Comparison of ENCODE assay signal across 35 cellular contexts in genomic region chr4:189869236-189869635, GRCh38.
A peak's percentile ranks its signal among the peaks of the same experiment; 100 is the strongest.
DNase-seq lines count a peak whose midpoint lies in the region; ATAC-seq, FAIRE-seq and TF ChIP-seq lines count a peak whose summit lies in the region.
"Had no signal": no experiment of that assay in that cellular context is flagged by ENCODE, and none has a peak within 500 bp of the region (broad histone marks: within the 10 kb centered on the region; RNA-seq: fewer than 3 reads in every experiment).

No MANE protein-coding gene starts in this region.

- no peaks in the 10 kb centered on the region for H3K4me1 ChIP-seq in GM12878 (ENCODE audit: control insufficient read depth, insufficient read depth, low read length)
- H3K4me1 ChIP-seq: A549; BE2C; BLaER1; BLaER1 treated with 17β-estradiol and CSF1 and Interleukin-3, amounts not matched to agents 10 nM and 100 nM; Caco-2 had no signal

- H3K9me3 Mint-ChIP-seq in activated naive CD4-positive, alpha-beta T cell treated with anti-CD3 and anti-CD28 coated beads for 36 hours: no peaks in the 10 kb centered on the region
- H3K9me3 Mint-ChIP-seq: CD4-positive, alpha-beta memory T cell; CD4-positive, alpha-beta T cell; CD4-positive, CD25-positive, alpha-beta regulatory T cell; CD8-positive, alpha-beta memory T cell; CD8-positive, alpha-beta T cell had no signal

- no peaks in the 10 kb centered on the region for H4K20me1 ChIP-seq in GM12878 (ENCODE audit: control insufficient read depth, insufficient read depth)
- H4K20me1 ChIP-seq: BLaER1; BLaER1 treated with 17β-estradiol and CSF1 and Interleukin-3, amounts not matched to agents 10 nM and 100 nM had no signal

- no peaks in the 10 kb centered on the region for H3K27me3 Mint-ChIP-seq in activated naive CD4-positive, alpha-beta T cell treated with anti-CD3 and anti-CD28 coated beads for 36 hours (ENCODE audit: low read depth)
- H3K27me3 Mint-ChIP-seq: B cell; CD4-positive, alpha-beta memory T cell; CD4-positive, alpha-beta T cell; CD4-positive, CD25-positive, alpha-beta regulatory T cell; CD8-positive, alpha-beta memory T cell had no signal

- in situ Hi-C loops in GM12878 (cut with MboI): no loop called here

- no peaks in the 10 kb centered on the region for H3K4me1 Mint-ChIP-seq in activated naive CD4-positive, alpha-beta T cell treated with anti-CD3 and anti-CD28 coated beads for 36 hours (ENCODE audit: low read depth)
- H3K4me1 Mint-ChIP-seq: B cell; CD14-positive monocyte; CD4-positive, alpha-beta memory T cell; CD4-positive, CD25-positive, alpha-beta regulatory T cell; CD8-positive, alpha-beta memory T cell had no signal

- H3K4me2 ChIP-seq in GM12878 (ENCODE audit: control insufficient read depth, insufficient read depth): no peak overlapping the region
- H3K4me2 ChIP-seq: A549; BLaER1; BLaER1 treated with 17β-estradiol and CSF1 and Interleukin-3, amounts not matched to agents 10 nM and 100 nM had no signal

- H3K36me3 ChIP-seq in GM12878 (ENCODE audit: control insufficient read depth in 2 of 2, insufficient read depth in 2 of 2, low read length in 1 of 2) (no peaks in the 10 kb centered on the region), bronchial epithelial cell (ENCODE audit: control insufficient read depth, insufficient read depth, low read length) (no peaks in the 10 kb centered on the region)
- H3K36me3 ChIP-seq: BE2C; BLaER1; BLaER1 treated with 17β-estradiol and CSF1 and Interleukin-3, amounts not matched to agents 10 nM and 100 nM had no signal

- no peak overlapping the region for H3K27ac Mint-ChIP-seq in activated naive CD4-positive, alpha-beta T cell treated with anti-CD3 and anti-CD28 coated beads for 36 hours
- H3K27ac Mint-ChIP-seq: B cell; CD14-positive monocyte; CD4-positive, alpha-beta memory T cell; CD4-positive, alpha-beta T cell; CD4-positive, CD25-positive, alpha-beta regulatory T cell; CD8-positive, alpha-beta memory T cell; CD8-positive, alpha-beta T cell had no signal

- BruUV-seq in GM12878 (replicated peaks; lab: Mats Ljungman, UMichigan): no TSS peak

- H3K4me3 Mint-ChIP-seq in activated naive CD4-positive, alpha-beta T cell treated with anti-CD3 and anti-CD28 coated beads for 36 hours: no peak overlapping the region
- H3K4me3 Mint-ChIP-seq: B cell; CD14-positive monocyte; CD4-positive, alpha-beta memory T cell; CD4-positive, alpha-beta T cell; CD4-positive, CD25-positive, alpha-beta regulatory T cell; CD8-positive, alpha-beta memory T cell; CD8-positive, alpha-beta T cell had no signal

- no peak overlapping the region for H3K9ac ChIP-seq in GM12878 (ENCODE audit: control insufficient read depth, insufficient read depth, low read length)
- H3K9ac ChIP-seq: BLaER1; BLaER1 treated with 17β-estradiol and CSF1 and Interleukin-3, amounts not matched to agents 10 nM and 100 nM had no signal

- H2AFZ ChIP-seq in GM12878 (ENCODE audit: control insufficient read depth, low read depth, low read length): no peak overlapping the region

- intact Hi-C loops in GM12878 (cut with micrococcal nuclease; ENCODE audit: unreplicated experiment): no loop called here
- intact Hi-C loops in activated naive CD4-positive, alpha-beta T cell treated with anti-CD3 and anti-CD28 coated beads for 36 hours (cut with micrococcal nuclease): no loop called here

- H3K79me2 ChIP-seq in GM12878 (ENCODE audit: control insufficient read depth, insufficient read depth, low read length): no peaks in the 10 kb centered on the region

- FAIRE-seq in GM12891 (lab: Jason Lieb, UNC): peak; percentile 13
- no peak for FAIRE-seq in GM12878 (lab: Jason Lieb, UNC)
- peak; percentile 55 for FAIRE-seq in bronchial epithelial cell (lab: Jason Lieb, UNC)
- FAIRE-seq: A204.1, A549, D721Med had no signal

- POLR2A ChIA-PET in GM12878 (lab: Charles Lee): no interaction called here

- CTCF ChIA-PET in GM12878 (lab: Yijun Ruan, JAX): no interaction called here
- CTCF ChIA-PET in activated naive CD4-positive, alpha-beta T cell treated with anti-CD3 and anti-CD28 coated beads for 36 hours (lab: Charles Lee): no interaction called here

- H3K4me3 ChIP-seq in GM12878 (no peak overlapping the region), bronchial epithelial cell (ENCODE audit: low read depth, low read length) (no peak overlapping the region)
- H3K4me3 ChIP-seq: A549; BLaER1; BLaER1 treated with 17β-estradiol and CSF1 and Interleukin-3, amounts not matched to agents 10 nM and 100 nM had no signal

- TF ChIP-seq RAD21 in GM12878 (IDR thresholded peaks at IDR 0.05; ENCODE audit: insufficient read depth, low read depth, low read length): no peak

- SMC1A ChIA-PET in GM12878 (lab: Charles Lee; ENCODE audit: uncharacterized antibody, unreplicated experiment): interaction anchor here (0.7 kb wide), 1 partner anchor 79 kb away, joined by 3 read pairs; no protein-coding TSS in a partner anchor

- no peak for DNase-seq in GM12891 (ENCODE audit: insufficient read length, low spot score)
- DNase-seq in GM12878 (ENCODE audit: low read depth, low spot score): no peak
- DNase-seq in bronchial epithelial cell (ENCODE audit: low read depth): no peak
- no peak for DNase-seq in activated naive CD4-positive, alpha-beta T cell treated with anti-CD3 and anti-CD28 coated beads for 36 hours
- DNase-seq: 8988T; ACHN; AML-193; BE2C; C1 segment of cervical spinal cord; Caco-2; Calu3; CD4-positive, alpha-beta memory T cell; CD4-positive, alpha-beta T cell; CD4-positive, CD25-positive, alpha-beta regulatory T cell; CD8-positive, alpha-beta memory T cell; CD8-positive, alpha-beta T cell; COR-L47; DMS 273 treated with DMSO at 0.1 percent for 48 hours; DMS153; DMS53; DMS79; DMS79 treated with DMSO at 0.1 percent for 48 hours; DND-41; EL had no signal

- no peak for TF ChIP-seq POLR2A in GM12891 (IDR thresholded peaks at IDR 0.05; ENCODE audit: low read depth, low read length)
- TF ChIP-seq POLR2A in GM12878 (IDR thresholded peaks at IDR 0.05; ENCODE audit: low read depth, low read length): no peak

- 31% methylated on average over 6 of the region's 7 CpGs for WGBS in GM12878 (ENCODE audit: insufficient coverage, insufficient replicate concordance, low lambda C conversion rate, missing lambda C conversion rate)

- no peak for TF ChIP-seq CTCF in GM12878 (IDR thresholded peaks at IDR 0.05 in 2 of 3, conservative IDR thresholded peaks at IDR 0.05 in 1 of 3; ENCODE audit: control insufficient read depth in 2 of 3, extremely low read depth in 1 of 3, insufficient read depth in 1 of 3, low read depth in 3 of 3, low read length in 3 of 3)
- no peak for TF ChIP-seq CTCF in bronchial epithelial cell (IDR thresholded peaks at IDR 0.05; ENCODE audit: insufficient read depth, low read length, severe bottlenecking)

- ATAC-seq in GM12878 (no peak), GM18517 (IDR thresholded peaks at IDR 0.05; ENCODE audit: unreplicated experiment) (no peak), GM21360 (IDR thresholded peaks at IDR 0.05; ENCODE audit: unreplicated experiment) (no peak)
- ATAC-seq: A549; CD8-positive, alpha-beta T cell had no signal

- H3K27ac ChIP-seq in GM12878 (ENCODE audit: control insufficient read depth, insufficient read depth): no peak overlapping the region
- H3K27ac ChIP-seq: 22Rv1; A549; BLaER1; BLaER1 treated with 17β-estradiol and CSF1 and Interleukin-3, amounts not matched to agents 10 nM and 100 nM; C4-2B had no signal

- no peaks in the 10 kb centered on the region for H3K36me3 Mint-ChIP-seq in activated naive CD4-positive, alpha-beta T cell treated with anti-CD3 and anti-CD28 coated beads for 36 hours (ENCODE audit: low read depth)
- H3K36me3 Mint-ChIP-seq: CD14-positive monocyte; CD4-positive, alpha-beta memory T cell; CD4-positive, CD25-positive, alpha-beta regulatory T cell; CD8-positive, alpha-beta memory T cell; CD8-positive, alpha-beta T cell had no signal

- no peaks in the 10 kb centered on the region for H3K9me3 ChIP-seq in GM12878 (replicated peaks; ENCODE audit: control insufficient read depth, insufficient read depth, low read length)
- H3K9me3 ChIP-seq: A549; BE2C; BLaER1; BLaER1 treated with 17β-estradiol and CSF1 and Interleukin-3, amounts not matched to agents 10 nM and 100 nM; Caco-2 had no signal

- RAD21 ChIA-PET in GM12878 (lab: Charles Lee; ENCODE audit: unreplicated experiment): no interaction called here

- no peak for TF ChIP-seq EP300 in GM12878 (IDR thresholded peaks at IDR 0.05; ENCODE audit: borderline replicate concordance in 1 of 2, control insufficient read depth in 1 of 2, low read depth in 2 of 2, low read length in 2 of 2)

- no peaks in the 10 kb centered on the region for H3K27me3 ChIP-seq in GM12878 (replicated peaks in 1 of 2; ENCODE audit: control insufficient read depth in 2 of 2, insufficient read depth in 2 of 2, low read length in 1 of 2)
- no peaks in the 10 kb centered on the region for H3K27me3 ChIP-seq in bronchial epithelial cell (ENCODE audit: control insufficient read depth, insufficient read depth, low read length)
- H3K27me3 ChIP-seq: BE2C; BLaER1; BLaER1 treated with 17β-estradiol and CSF1 and Interleukin-3, amounts not matched to agents 10 nM and 100 nM had no signal

TF ChIP-seq in GM12891, 5 proteins besides CTCF, POLR2A, EP300 and RAD21:
- TF ChIP-seq POLR2AphosphoS5 (IDR thresholded peaks at IDR 0.05; ENCODE audit: low read depth, low read length): no peak
- no peak for TF ChIP-seq PAX5 (IDR thresholded peaks at IDR 0.05; ENCODE audit: insufficient read depth, low read length, severe bottlenecking)
- no peak for TF ChIP-seq POU2F2 (IDR thresholded peaks at IDR 0.05; ENCODE audit: low read depth, low read length)
- no peak for TF ChIP-seq SPI1 (IDR thresholded peaks at IDR 0.05; ENCODE audit: low read depth, low read length)
- TF ChIP-seq TAF1 (IDR thresholded peaks at IDR 0.05; ENCODE audit: low read depth, low read length): no peak

TF ChIP-seq in GM12878, 131 proteins besides CTCF, POLR2A, EP300 and RAD21:
- TF ChIP-seq BCL3 (IDR thresholded peaks at IDR 0.05; ENCODE audit: borderline replicate concordance, insufficient read depth, low read depth, low read length, poor library complexity, severe bottlenecking) (peak; percentile 93), SREBF1 (IDR thresholded peaks at IDR 0.05; ENCODE audit: low read length) (no peak)
